ENCODE assay signal across 8 cellular contexts in the genomic region with DNA sequence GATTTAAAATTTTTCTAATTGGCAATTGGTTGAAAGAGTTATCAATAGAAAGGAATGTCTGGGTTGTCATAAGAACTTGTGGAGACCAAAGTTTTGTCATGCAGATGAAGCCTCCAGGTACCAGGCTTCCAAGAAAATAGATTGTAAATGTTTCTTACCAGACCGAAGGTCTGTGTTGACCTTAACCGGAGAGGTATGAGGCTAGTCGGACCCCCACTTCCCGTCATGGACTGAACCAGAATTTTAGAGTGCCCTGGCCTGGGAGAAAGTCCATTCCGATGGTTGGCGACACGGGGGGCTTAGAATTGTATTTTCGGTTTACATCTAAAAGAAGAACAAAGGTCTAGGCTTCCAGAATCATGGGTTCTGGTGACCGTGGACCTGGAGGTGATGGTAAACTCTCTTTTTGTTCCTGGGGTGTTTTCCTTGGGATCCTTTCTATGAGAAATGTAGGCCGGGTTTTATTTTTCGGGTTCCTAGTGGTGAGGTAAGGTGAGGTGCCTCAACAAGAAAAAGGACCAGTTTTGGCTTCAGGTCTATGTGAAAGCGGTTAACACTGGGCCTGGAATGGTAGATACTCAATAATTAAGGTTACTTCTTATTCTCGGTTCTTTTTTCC. TPM values are rescaled to one million over a fixed set of nuclear protein-coding genes. Genes with fewer than 3 reads are reported as not detected.
DNase-seq lines count a peak whose midpoint lies in the region; ATAC-seq and TF ChIP-seq lines count a peak whose summit lies in the region.

No MANE protein-coding gene starts in this region.

- H3K36me3 Mint-ChIP-seq in naive B cell: peaks cover 7 to 11% of the 10 kb centered on the region in 2 donors

- H3K27me3 Mint-ChIP-seq in naive B cell: peaks cover 0 to 11% (median 4%) of the 10 kb centered on the region in 3 donors

- H3K4me1 Mint-ChIP-seq in naive B cell: peaks cover 19 to 30% (median 20%) of the 10 kb centered on the region in 3 donors

- CTCF ChIA-PET in AG04449 (lab: Yijun Ruan, JAX): no interaction called here

- POLR2A ChIA-PET in AG04449 (lab: Yijun Ruan, JAX): no interaction called here

- peak overlapping the region; percentile 93 to 98 (median 95) for H3K27ac Mint-ChIP-seq in naive B cell

- no peaks in the 10 kb centered on the region for H3K9me3 Mint-ChIP-seq in naive B cell

- H3K4me3 Mint-ChIP-seq in naive B cell: peak overlapping the region; percentile 91 to 95 (median 93)

- H3K4me3 ChIP-seq in AG04449 (ENCODE audit: low read depth, low read length): peak overlapping the region; percentile 94

- TF ChIP-seq CTCF in AG04449 (IDR thresholded peaks at IDR 0.05; ENCODE audit: insufficient read depth, low read length, missing control alignments): no peak

- no peak for DNase-seq in AG04449 (ENCODE audit: low read depth, low spot score)
- no peak for DNase-seq in naive B cell
- no peak for DNase-seq in DMS153 treated with DMSO at 0.1 percent for 48 hours (lab: John Stamatoyannopoulos, UW; ENCODE audit: unreplicated experiment)
- no peak for DNase-seq in DMS 273 (lab: John Stamatoyannopoulos, UW; ENCODE audit: unreplicated experiment)

- no peaks in the 10 kb centered on the region for H3K9me3 ChIP-seq in KOPT-K1 (ENCODE audit: insufficient read depth, low read length, poor library complexity, severe bottlenecking)

- H3K36me3 ChIP-seq in KOPT-K1 (ENCODE audit: insufficient read depth, low read length): peaks cover 25% of the 10 kb centered on the region

- no peak for ATAC-seq in naive B cell (ENCODE audit: low read depth in 2 of 2)
- no peak for ATAC-seq in HG03135 (IDR thresholded peaks at IDR 0.05; ENCODE audit: unreplicated experiment)
- ATAC-seq in GM21360 (IDR thresholded peaks at IDR 0.05; ENCODE audit: unreplicated experiment): no peak

- peak overlapping the region; percentile 86 for H3K27ac ChIP-seq in KOPT-K1 (ENCODE audit: low read depth, low read length, poor library complexity, severe bottlenecking)
- H3K27ac ChIP-seq in cingulate gyrus (ENCODE audit: low read depth, low read length): peak overlapping the region; percentile 90

RNA-seq across cellular contexts. Expression of a gene that starts 0.4 kb away (rescaled TPM):
- polyA plus RNA-seq in naive B cell (ENCODE audit: low read depth in 6 of 6): 10 to 100 TPM; 40.6 to 83.4 (median 59.6) TPM
